Comparison of ENCODE assay signal across 8 cellular contexts in the genomic region with DNA sequence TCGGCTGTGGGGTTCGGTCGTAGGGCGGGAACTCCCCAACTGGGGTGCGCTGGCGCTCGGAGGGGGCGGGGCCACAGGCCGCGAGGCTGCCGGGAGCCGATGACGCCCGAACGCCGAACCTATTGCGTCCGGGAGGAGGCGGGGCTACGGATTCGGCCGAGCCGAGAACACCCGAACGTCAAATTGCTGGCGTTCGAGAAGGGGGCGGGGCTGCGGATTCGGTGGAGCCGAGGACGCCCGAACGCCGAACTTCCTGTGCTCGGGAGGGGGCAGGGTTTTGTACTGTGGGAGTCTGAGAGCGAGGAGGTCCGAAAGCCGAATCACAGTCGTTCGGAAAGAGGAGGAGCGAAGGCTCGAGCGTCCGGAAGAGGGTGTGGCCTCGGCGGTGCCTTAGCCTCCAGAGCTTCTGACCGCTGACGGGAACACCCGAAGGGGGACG. TPM values are rescaled to one million over a fixed set of nuclear protein-coding genes. Genes with fewer than 3 reads are reported as not detected.
DNase-seq lines count a peak whose midpoint lies in the region; ATAC-seq, FAIRE-seq and TF ChIP-seq lines count a peak whose summit lies in the region.

No MANE protein-coding gene starts in this region.

- peak overlapping the region; percentile 96 for H3K27ac Mint-ChIP-seq in astrocyte (ENCODE audit: unreplicated experiment)

- H3K4me2 ChIP-seq in astrocyte (ENCODE audit: low read length), result peak overlapping the region; percentile 97

- peaks cover 46% of the 10 kb centered on the region for H3K79me2 ChIP-seq in astrocyte (ENCODE audit: insufficient read depth, low read length)

- ATAC-seq in GM18502 (IDR thresholded peaks at IDR 0.05; ENCODE audit: poor library complexity, unreplicated experiment) (peak; percentile 47), HG03025 (IDR thresholded peaks at IDR 0.05; ENCODE audit: low FRiP score, unreplicated experiment) (peak; percentile 44), psoas muscle (peak; percentile 74 to 81 (median 75))

- peak overlapping the region; percentile 96 for H3K9ac ChIP-seq in astrocyte (ENCODE audit: low read length)

- H3K36me3 ChIP-seq in astrocyte (ENCODE audit: insufficient read depth, low read length), result peaks cover 3% of the 10 kb centered on the region
- peaks cover 15% of the 10 kb centered on the region for H3K36me3 ChIP-seq in right atrium auricular region
- H3K36me3 ChIP-seq in psoas muscle (ENCODE audit: insufficient read depth in 1 of 2, low read depth in 1 of 2), result peaks cover 6 to 44% of the 10 kb centered on the region in 2 donors
- no peaks in the 10 kb centered on the region for H3K36me3 ChIP-seq in urinary bladder (ENCODE audit: insufficient read depth)

- H3K4me1 ChIP-seq in astrocyte (ENCODE audit: insufficient read depth, low read length) (peaks cover 15% of the 10 kb centered on the region), right atrium auricular region (peaks cover 0 to 24% of the 10 kb centered on the region in 2 donors), psoas muscle (peaks cover 17% of the 10 kb centered on the region), urinary bladder (ENCODE audit: insufficient read depth) (no peaks in the 10 kb centered on the region)

- peak; percentile 58 for FAIRE-seq in astrocyte (lab: Jason Lieb, UNC)

- peak overlapping the region; percentile 82 for H3K4me3 ChIP-seq in astrocyte (ENCODE audit: insufficient read depth, low read depth, low read length)
- peak overlapping the region; percentile 63 to 94 for H3K4me3 ChIP-seq in right atrium auricular region
- peak overlapping the region; percentile 75 for H3K4me3 ChIP-seq in psoas muscle
- H3K4me3 ChIP-seq in urinary bladder (ENCODE audit: low read depth, low read length), result peak overlapping the region; percentile 62

- no peaks in the 10 kb centered on the region for H3K27me3 Mint-ChIP-seq in astrocyte (ENCODE audit: low read depth, unreplicated experiment)

- H3K9me3 ChIP-seq in astrocyte (ENCODE audit: insufficient read depth, low read depth, low read length) (no peaks in the 10 kb centered on the region), right atrium auricular region (no peaks in the 10 kb centered on the region), psoas muscle (no peaks in the 10 kb centered on the region)

- H3K36me3 Mint-ChIP-seq in astrocyte (ENCODE audit: low read depth, unreplicated experiment), result peaks cover 9% of the 10 kb centered on the region

- H3K27me3 ChIP-seq in astrocyte (ENCODE audit: insufficient read depth, low read length) (no peaks in the 10 kb centered on the region), right atrium auricular region (no peaks in the 10 kb centered on the region), psoas muscle (ENCODE audit: insufficient read depth in 3 of 3, low read length in 2 of 3) (no peaks in the 10 kb centered on the region)

- intact Hi-C loops in psoas muscle (cut with DNase I), result no loop called here

- peaks cover 7% of the 10 kb centered on the region for H3K4me1 Mint-ChIP-seq in astrocyte (ENCODE audit: low read depth, unreplicated experiment)

- no peaks in the 10 kb centered on the region for H3K9me3 Mint-ChIP-seq in astrocyte (ENCODE audit: unreplicated experiment)

- peaks cover 36% of the 10 kb centered on the region for H4K20me1 ChIP-seq in astrocyte (ENCODE audit: insufficient read depth, low read length)

- 0% methylated on average over 51 of the region's 51 CpGs for WGBS in psoas muscle, 3 donors
- under 1% methylated on average over 51 of the region's 51 CpGs for WGBS in urinary bladder

- peak overlapping the region; percentile 93 for H2AFZ ChIP-seq in astrocyte (ENCODE audit: low read depth, low read length)

- no peak for TF ChIP-seq CTCF in astrocyte (IDR thresholded peaks at IDR 0.05; ENCODE audit: insufficient read depth, low read depth, low read length)
- no peak for TF ChIP-seq CTCF in right atrium auricular region (IDR thresholded peaks at IDR 0.05)
- no peak for TF ChIP-seq CTCF in psoas muscle (IDR thresholded peaks at IDR 0.05)

- H3K27ac ChIP-seq in astrocyte (ENCODE audit: low read depth, low read length) (peak overlapping the region; percentile 99), right atrium auricular region (peak overlapping the region; percentile 96 to 97), psoas muscle (peak overlapping the region; percentile 99), urinary bladder (ENCODE audit: low read depth) (peak overlapping the region; percentile 92)

- DNase-seq in NCI-H2029 (lab: John Stamatoyannopoulos, UW) (peak; percentile 99), T-helper 9 cell (peak; percentile 100), astrocyte (ENCODE audit: low read depth) (peak; percentile 97), right atrium auricular region (ENCODE audit: low spot score) (peak; percentile 99), psoas muscle (peak; percentile 99 to 100)

- peak overlapping the region; percentile 95 for H3K4me3 Mint-ChIP-seq in astrocyte (ENCODE audit: unreplicated experiment)

RNA-seq across cellular contexts. Expression of a gene that starts 0.6 kb away (rescaled TPM):
- total RNA-seq in astrocyte (50.1 and 52.6 TPM in 2 replicates), right atrium auricular region (10 to 100 TPM; 36.7 to 37.0 TPM), psoas muscle (10 to 100 TPM; 17.4 to 44.6 (median 19.2) TPM), urinary bladder (31.1 TPM)
- polyA plus RNA-seq in psoas muscle (10 to 100 TPM; 15.5 to 42.6 (median 24.5) TPM), urinary bladder (81.4 TPM)

RNA-seq across cellular contexts. Expression of a gene that starts 1.1 kb away (rescaled TPM):
- 145 and 162 TPM in 2 replicates for total RNA-seq in astrocyte
- total RNA-seq in right atrium auricular region, result 10 to 100 TPM; 27.0 to 37.0 TPM
- 10 to 100 TPM in 3 of 4 donors, 1 to 10 TPM in 1; 6.2 to 17.8 (median 11.4) TPM for total RNA-seq in psoas muscle
- 10 to 100 TPM in 1 of 3 donors, 1 to 10 TPM in 2; 6.3 to 11.4 (median 8.4) TPM for polyA plus RNA-seq in psoas muscle
- 22.9 TPM for total RNA-seq in urinary bladder
- 69.7 TPM for polyA plus RNA-seq in urinary bladder

RNA-seq across cellular contexts. Expression of a gene that starts 10.1 kb away (rescaled TPM):
- total RNA-seq in astrocyte (685 and 779 TPM in 2 replicates), right atrium auricular region (1,000 to 10,000 TPM; 1,068 to 1,279 TPM), psoas muscle (100 to 1,000 TPM; 479 to 705 (median 663) TPM), urinary bladder (2,561 TPM)
- polyA plus RNA-seq in psoas muscle (1,000 to 10,000 TPM; 1,294 to 2,049 (median 1,972) TPM), urinary bladder (3,100 TPM)

RNA-seq across cellular contexts. Expression of a gene that starts 17.6 kb away (rescaled TPM):
- total RNA-seq in astrocyte (0.94 and 1.9 TPM in 2 replicates), right atrium auricular region (1 to 10 TPM; 1.7 to 2.8 TPM), psoas muscle (1 to 10 TPM in 1 of 4 donors, under 1 TPM in 2, not detected in 1; 0.55 to 2.5 (median 0.74) TPM), urinary bladder (15.4 TPM)
- polyA plus RNA-seq in psoas muscle (under 1 TPM; 0.64 to 0.70 (median 0.70) TPM), urinary bladder (16.0 TPM)

RNA-seq across cellular contexts. Expression of a gene that starts 31.0 kb away (rescaled TPM):
- total RNA-seq in astrocyte, result 4.1 and 4.8 TPM in 2 replicates
- 10 to 100 TPM in 1 of 2 donors, 1 to 10 TPM in 1; 6.3 to 10.0 TPM for total RNA-seq in right atrium auricular region
- total RNA-seq in psoas muscle, result 10 to 100 TPM in 1 of 4 donors, 1 to 10 TPM in 3; 5.8 to 10.2 (median 7.0) TPM
- polyA plus RNA-seq in psoas muscle, result 10 to 100 TPM; 11.4 to 19.6 (median 12.1) TPM
- 3.8 TPM for total RNA-seq in urinary bladder
- 14.0 TPM for polyA plus RNA-seq in urinary bladder

Comparison
In these comparisons a context has a peak if more than half of its experiments do, and no peak if none do; other contexts are left out.
1. Peak in every context shown above with its lines: DNase-seq, ATAC-seq, H3K4me3 ChIP-seq and H3K27ac ChIP-seq.